8 cellular contexts compared by ENCODE assay signal in the genomic region with DNA sequence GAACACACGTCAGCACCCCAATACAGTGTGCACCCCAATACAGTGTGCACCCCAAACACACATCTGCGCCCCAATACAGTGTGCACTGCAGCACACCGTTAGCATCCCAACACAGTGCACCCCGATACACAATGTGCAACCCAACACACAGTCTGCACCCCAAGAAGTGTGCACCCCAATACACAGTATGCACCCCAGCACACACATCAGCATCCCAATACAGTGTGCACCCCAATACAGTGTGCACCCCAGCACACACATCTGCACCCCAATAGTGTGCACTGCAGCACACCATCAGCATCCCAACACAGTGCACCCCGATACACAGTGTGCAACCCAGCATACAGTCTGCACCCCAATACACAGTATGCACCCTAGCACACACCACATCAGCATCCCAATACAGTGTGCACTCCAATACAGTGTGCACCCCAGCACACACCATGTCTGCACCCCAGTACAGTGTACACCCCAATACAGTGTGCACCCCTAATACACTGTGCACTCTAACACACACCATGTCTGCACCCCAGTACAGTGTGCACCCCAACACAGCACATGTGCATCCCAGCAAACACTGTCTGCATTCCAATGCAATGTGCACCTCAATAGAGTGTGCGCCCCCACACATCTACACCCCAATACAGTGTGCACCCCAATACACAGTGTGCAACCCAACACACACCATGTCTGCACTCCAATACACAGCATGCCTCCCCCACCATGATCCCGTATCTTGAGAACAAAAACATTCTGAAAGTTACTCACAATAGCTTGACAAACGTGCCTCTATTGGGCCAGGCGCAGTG. TPM values are rescaled to one million over a fixed set of nuclear protein-coding genes. Genes with fewer than 3 reads are reported as not detected.
A peak's percentile ranks its signal among the peaks of the same experiment; 100 is the strongest.
DNase-seq lines count a peak whose midpoint lies in the region; ATAC-seq and TF ChIP-seq lines count a peak whose summit lies in the region.

No MANE protein-coding gene starts in this region.

- peak overlapping the region; percentile 53 to 84 for H3K27ac Mint-ChIP-seq in natural killer cell

- intact Hi-C loops in breast epithelium (cut with DNase I; ENCODE audit: low total_unique reads) = no loop called here
- intact Hi-C loops in natural killer cell (cut with micrococcal nuclease) = loop anchor here (1.0 kb wide), 1 partner anchor 9 kb away; no protein-coding TSS in a partner anchor

- peaks cover 33 to 40% of the 10 kb centered on the region in 2 donors for H3K4me1 Mint-ChIP-seq in natural killer cell

- peak overlapping the region; percentile 91 for H3K4me3 Mint-ChIP-seq in natural killer cell

- ATAC-seq in HG03460 (IDR thresholded peaks at IDR 0.05; ENCODE audit: unreplicated experiment) (peak; percentile 1), natural killer cell (no peak), foreskin keratinocyte (no peak)

- no peaks in the 10 kb centered on the region for H3K36me3 ChIP-seq in breast epithelium

- no peaks in the 10 kb centered on the region for H3K27me3 ChIP-seq in breast epithelium
- no peaks in the 10 kb centered on the region for H3K27me3 ChIP-seq in foreskin keratinocyte

- H3K4me3 ChIP-seq in GM12865 (ENCODE audit: low read depth, low read length) = peak overlapping the region; percentile 55
- H3K4me3 ChIP-seq in breast epithelium = peak overlapping the region; percentile 65 to 99 (median 83)

- H3K4me1 ChIP-seq in breast epithelium = peaks cover 0 to 17% of the 10 kb centered on the region in 2 donors
- peaks cover 10% of the 10 kb centered on the region for H3K4me1 ChIP-seq in foreskin keratinocyte

- no peaks in the 10 kb centered on the region for H3K36me3 Mint-ChIP-seq in natural killer cell

- no peaks in the 10 kb centered on the region for H3K27me3 Mint-ChIP-seq in natural killer cell (ENCODE audit: low read depth in 2 of 2)

- TF ChIP-seq CTCF in GM12865 (IDR thresholded peaks at IDR 0.05; ENCODE audit: insufficient read depth, low read depth, low read length, missing control alignments) (no peak), breast epithelium (IDR thresholded peaks at IDR 0.05) (no peak), natural killer cell (IDR thresholded peaks at IDR 0.05) (no peak), foreskin keratinocyte (conservative IDR thresholded peaks at IDR 0.05) (no peak)

- DNase-seq in GM12865 (ENCODE audit: low read depth) = no peak
- DNase-seq in breast epithelium (ENCODE audit: low spot score in 2 of 2) = no peak
- DNase-seq in natural killer cell = no peak
- DNase-seq in foreskin keratinocyte = no peak
- DNase-seq in cerebellar nuclear complex (lab: John Stamatoyannopoulos, UW) = no peak
- no peak for DNase-seq in stimulated activated naive CD4-positive, alpha-beta T cell treated with Interleukin-2 at 50 U/mL for 16 hours (lab: John Stamatoyannopoulos, UW)
- DNase-seq in NCI-H2171 treated with DMSO at 0.1 percent for 48 hours (lab: John Stamatoyannopoulos, UW) = no peak

- no peaks in the 10 kb centered on the region for H3K9me3 Mint-ChIP-seq in natural killer cell

- no peak for TF ChIP-seq POLR2A in breast epithelium (IDR thresholded peaks at IDR 0.05)

- H3K27ac ChIP-seq in breast epithelium (peak overlapping the region; percentile 77 to 93), foreskin keratinocyte (no peak overlapping the region)

- no peaks in the 10 kb centered on the region for H3K9me3 ChIP-seq in breast epithelium

RNA-seq across cellular contexts. Expression of a gene that starts 0.9 kb away (rescaled TPM):
- 10 to 100 TPM; 59.8 to 79.8 (median 61.6) TPM for total RNA-seq in breast epithelium
- 10 to 100 TPM; 65.3 to 77.3 (median 73.0) TPM for total RNA-seq in natural killer cell
- 61.9 and 62.0 TPM in 2 replicates for total RNA-seq in foreskin keratinocyte
- polyA plus RNA-seq in foreskin keratinocyte = 64.0 and 66.5 TPM in 2 replicates

RNA-seq across cellular contexts. Expression of a gene that starts 6.7 kb away (rescaled TPM):
- 10 to 100 TPM; 21.0 to 26.1 (median 26.1) TPM for total RNA-seq in breast epithelium
- total RNA-seq in natural killer cell = 10 to 100 TPM; 12.6 to 22.5 (median 15.5) TPM
- 9.2 and 13.0 TPM in 2 replicates for total RNA-seq in foreskin keratinocyte
- polyA plus RNA-seq in foreskin keratinocyte = 8.0 and 10.8 TPM in 2 replicates
